Comparison of ENCODE assay signal across 8 cellular contexts in the genomic region with DNA sequence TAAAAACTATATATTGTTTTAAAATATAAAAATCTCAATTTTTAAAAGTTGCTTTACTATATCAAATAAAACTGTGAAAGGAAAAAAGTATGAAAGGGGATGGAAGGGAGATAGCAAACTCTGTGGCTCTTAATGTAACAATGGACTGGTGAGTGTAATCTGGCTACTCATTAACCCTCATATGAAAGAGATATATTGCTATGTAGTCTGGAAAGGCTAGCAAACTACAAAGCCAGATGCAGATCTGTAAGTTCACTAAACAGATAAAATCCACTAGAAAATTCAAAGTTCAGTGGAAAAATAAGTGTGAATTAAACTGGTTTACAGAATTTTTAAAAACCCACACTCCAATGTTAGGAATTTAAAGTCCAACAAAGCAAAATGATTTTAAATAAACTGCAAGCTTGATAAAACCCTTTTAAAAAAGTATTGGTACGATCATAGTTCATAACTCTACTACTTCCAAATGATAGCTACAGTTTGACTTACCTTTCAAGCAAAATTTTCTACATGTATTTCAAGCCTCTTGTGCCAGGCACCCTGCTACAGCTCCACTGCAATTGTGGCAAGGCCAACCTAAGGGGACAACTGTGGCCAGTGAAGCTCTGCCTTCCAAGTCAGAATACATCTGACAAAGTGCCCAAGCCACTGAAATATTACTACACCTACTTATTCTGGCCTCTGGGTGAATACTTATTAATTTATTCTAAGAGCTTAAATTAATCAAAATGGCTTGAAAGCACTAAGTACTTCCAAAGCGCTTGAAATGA. TPM values are rescaled to one million over a fixed set of nuclear protein-coding genes. Genes with fewer than 3 reads are reported as not detected.
DNase-seq lines count a peak whose midpoint lies in the region; ATAC-seq and TF ChIP-seq lines count a peak whose summit lies in the region.

No MANE protein-coding gene starts in this region.

- H3K9me3 ChIP-seq in gastrocnemius medialis, result no peaks in the 10 kb centered on the region

- peak overlapping the region; percentile 99 for H3K27ac ChIP-seq in foreskin keratinocyte
- peak overlapping the region; percentile 66 to 77 (median 72) for H3K27ac ChIP-seq in gastrocnemius medialis

- H3K4me3 ChIP-seq in NB4 (ENCODE audit: low read depth, low read length), result peak overlapping the region; percentile 92
- no peak overlapping the region for H3K4me3 ChIP-seq in gastrocnemius medialis

- intact Hi-C loops in gastrocnemius medialis (cut with DNase I; ENCODE audit: low total_unique reads), result loop anchor here (5.0 kb wide), 2 partner anchors 37 to 43 kb away; a partner anchor contains a TSS

- peak; percentile 50 for ATAC-seq in GM19438 (IDR thresholded peaks at IDR 0.05; ENCODE audit: low read depth, unreplicated experiment)
- ATAC-seq in foreskin keratinocyte, result no peak
- peak in 1 of 2 donors; percentile 25 for ATAC-seq in gastrocnemius medialis
- no peak for ATAC-seq in GM21526 (IDR thresholded peaks at IDR 0.05; ENCODE audit: low FRiP score, unreplicated experiment)
- no peak for ATAC-seq in GM18870 (IDR thresholded peaks at IDR 0.05; ENCODE audit: unreplicated experiment)

- TF ChIP-seq POLR2A in NB4 (IDR thresholded peaks at IDR 0.05; ENCODE audit: extremely low read depth, insufficient read length) (no peak), gastrocnemius medialis (IDR thresholded peaks at IDR 0.05) (no peak)

- no peaks in the 10 kb centered on the region for H3K27me3 ChIP-seq in foreskin keratinocyte
- H3K27me3 ChIP-seq in gastrocnemius medialis, result no peaks in the 10 kb centered on the region

- DNase-seq in NB4 (ENCODE audit: low read depth) (no peak), foreskin keratinocyte (no peak), gastrocnemius medialis (no peak), AML-193 (lab: John Stamatoyannopoulos, UW) (no peak), NOMO-1 (lab: John Stamatoyannopoulos, UW; ENCODE audit: unreplicated experiment in 2 of 2) (no peak)

- H3K4me1 ChIP-seq in foreskin keratinocyte (peaks cover 16% of the 10 kb centered on the region), gastrocnemius medialis (peaks cover 45 to 65% of the 10 kb centered on the region in 2 donors)

- in situ Hi-C loops in gastrocnemius medialis (cut with MboI; ENCODE audit: low sequenced_read_pairs in 4 of 4), result no loop called here

- TF ChIP-seq CTCF in NB4 (IDR thresholded peaks at IDR 0.05; ENCODE audit: low read depth, low read length) (no peak), foreskin keratinocyte (conservative IDR thresholded peaks at IDR 0.05) (no peak), gastrocnemius medialis (IDR thresholded peaks at IDR 0.05 in 4 of 5, conservative IDR thresholded peaks at IDR 0.05 in 1 of 5) (no peak)

- H3K36me3 ChIP-seq in gastrocnemius medialis, result no peaks in the 10 kb centered on the region

RNA-seq across cellular contexts. Expression of a gene that starts 0.6 kb away (rescaled TPM):
- total RNA-seq in foreskin keratinocyte (42.0 and 46.9 TPM in 2 replicates), gastrocnemius medialis (10 to 100 TPM; 24.8 to 48.7 (median 33.7) TPM)
- polyA plus RNA-seq in foreskin keratinocyte, result 10.2 and 10.6 TPM in 2 replicates

RNA-seq across cellular contexts. Expression of a gene that starts 41.5 kb away (rescaled TPM):
- total RNA-seq in foreskin keratinocyte (14.9 and 15.6 TPM in 2 replicates), gastrocnemius medialis (10 to 100 TPM; 20.2 to 31.3 (median 25.5) TPM)
- polyA plus RNA-seq in foreskin keratinocyte, result 12.6 and 14.8 TPM in 2 replicates
